ENCODE assay signal across 3 cellular contexts in the genomic region with DNA sequence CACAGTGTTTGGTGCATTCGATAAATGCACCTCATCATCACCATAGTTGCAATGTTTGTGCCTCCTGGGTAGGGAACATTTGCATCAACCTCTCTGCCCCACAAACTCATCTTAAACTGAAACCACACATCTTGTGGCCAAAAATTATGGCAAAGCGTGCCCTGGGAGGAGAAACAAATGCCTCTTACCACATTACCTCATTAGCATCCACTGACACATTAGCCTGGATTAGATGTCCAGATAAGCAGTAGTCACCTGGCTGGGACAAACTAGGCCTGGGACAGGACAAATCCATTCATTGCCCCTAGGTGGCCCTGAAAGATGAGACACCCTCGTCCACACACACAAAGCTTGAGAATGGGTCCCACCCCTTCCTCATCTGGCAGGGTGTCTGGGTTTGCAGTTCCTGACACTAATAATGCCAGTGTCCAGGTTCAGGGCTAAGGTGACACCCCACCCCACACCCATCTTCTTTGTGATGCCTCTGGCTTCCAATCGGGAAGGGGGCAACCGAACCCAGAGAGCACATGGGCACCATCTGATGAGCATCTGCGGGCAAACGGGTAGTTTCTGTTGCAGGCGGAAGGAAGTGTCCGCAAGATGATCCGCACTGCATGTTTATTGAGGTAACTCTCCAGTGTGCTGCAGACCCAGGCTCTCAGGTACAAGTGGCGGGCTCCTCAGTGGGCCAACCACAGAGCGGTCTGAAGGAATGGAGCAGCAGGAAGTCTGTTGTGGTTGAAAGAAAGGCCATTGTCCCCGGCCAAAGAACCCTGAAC.
TF ChIP-seq lines count a peak whose summit lies in the region.

No MANE protein-coding gene starts in this region.

TF ChIP-seq in SK-N-SH, 30 proteins besides CTCF, POLR2A, EP300 and RAD21 (continues in another document):
- TF ChIP-seq TEAD4 (IDR thresholded peaks at IDR 0.05; ENCODE audit: borderline replicate concordance, insufficient read depth): no peak
- TF ChIP-seq, protein P1, sequence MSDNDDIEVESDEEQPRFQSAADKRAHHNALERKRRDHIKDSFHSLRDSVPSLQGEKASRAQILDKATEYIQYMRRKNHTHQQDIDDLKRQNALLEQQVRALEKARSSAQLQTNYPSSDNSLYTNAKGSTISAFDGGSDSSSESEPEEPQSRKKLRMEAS (IDR thresholded peaks at IDR 0.05; ENCODE audit: low read depth): no peak
- no peak for TF ChIP-seq JUND (IDR thresholded peaks at IDR 0.05)
- TF ChIP-seq POLR2AphosphoS5 (IDR thresholded peaks at IDR 0.05; ENCODE audit: low read depth, low read length): no peak
- no peak for TF ChIP-seq EZH2phosphoT487 (IDR thresholded peaks at IDR 0.05; ENCODE audit: borderline replicate concordance, low read depth)
- no peak for TF ChIP-seq ELF1 (IDR thresholded peaks at IDR 0.05)
- no peak for TF ChIP-seq MEF2A (IDR thresholded peaks at IDR 0.05; ENCODE audit: borderline replicate concordance, low read depth)
- no peak for TF ChIP-seq TAF1 (IDR thresholded peaks at IDR 0.05; ENCODE audit: borderline replicate concordance, low read depth, low read length)
- no peak for TF ChIP-seq RCOR1 (IDR thresholded peaks at IDR 0.05; ENCODE audit: low read length)
- TF ChIP-seq YY1 (IDR thresholded peaks at IDR 0.05; ENCODE audit: low read depth): no peak
- TF ChIP-seq, protein P2, sequence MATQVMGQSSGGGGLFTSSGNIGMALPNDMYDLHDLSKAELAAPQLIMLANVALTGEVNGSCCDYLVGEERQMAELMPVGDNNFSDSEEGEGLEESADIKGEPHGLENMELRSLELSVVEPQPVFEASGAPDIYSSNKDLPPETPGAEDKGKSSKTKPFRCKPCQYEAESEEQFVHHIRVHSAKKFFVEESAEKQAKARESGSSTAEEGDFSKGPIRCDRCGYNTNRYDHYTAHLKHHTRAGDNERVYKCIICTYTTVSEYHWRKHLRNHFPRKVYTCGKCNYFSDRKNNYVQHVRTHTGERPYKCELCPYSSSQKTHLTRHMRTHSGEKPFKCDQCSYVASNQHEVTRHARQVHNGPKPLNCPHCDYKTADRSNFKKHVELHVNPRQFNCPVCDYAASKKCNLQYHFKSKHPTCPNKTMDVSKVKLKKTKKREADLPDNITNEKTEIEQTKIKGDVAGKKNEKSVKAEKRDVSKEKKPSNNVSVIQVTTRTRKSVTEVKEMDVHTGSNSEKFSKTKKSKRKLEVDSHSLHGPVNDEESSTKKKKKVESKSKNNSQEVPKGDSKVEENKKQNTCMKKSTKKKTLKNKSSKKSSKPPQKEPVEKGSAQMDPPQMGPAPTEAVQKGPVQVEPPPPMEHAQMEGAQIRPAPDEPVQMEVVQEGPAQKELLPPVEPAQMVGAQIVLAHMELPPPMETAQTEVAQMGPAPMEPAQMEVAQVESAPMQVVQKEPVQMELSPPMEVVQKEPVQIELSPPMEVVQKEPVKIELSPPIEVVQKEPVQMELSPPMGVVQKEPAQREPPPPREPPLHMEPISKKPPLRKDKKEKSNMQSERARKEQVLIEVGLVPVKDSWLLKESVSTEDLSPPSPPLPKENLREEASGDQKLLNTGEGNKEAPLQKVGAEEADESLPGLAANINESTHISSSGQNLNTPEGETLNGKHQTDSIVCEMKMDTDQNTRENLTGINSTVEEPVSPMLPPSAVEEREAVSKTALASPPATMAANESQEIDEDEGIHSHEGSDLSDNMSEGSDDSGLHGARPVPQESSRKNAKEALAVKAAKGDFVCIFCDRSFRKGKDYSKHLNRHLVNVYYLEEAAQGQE (IDR thresholded peaks at IDR 0.05; ENCODE audit: low read depth, low read length): no peak
- TF ChIP-seq GABPA (IDR thresholded peaks at IDR 0.05; ENCODE audit: low read depth): no peak
- TF ChIP-seq, protein P3, sequence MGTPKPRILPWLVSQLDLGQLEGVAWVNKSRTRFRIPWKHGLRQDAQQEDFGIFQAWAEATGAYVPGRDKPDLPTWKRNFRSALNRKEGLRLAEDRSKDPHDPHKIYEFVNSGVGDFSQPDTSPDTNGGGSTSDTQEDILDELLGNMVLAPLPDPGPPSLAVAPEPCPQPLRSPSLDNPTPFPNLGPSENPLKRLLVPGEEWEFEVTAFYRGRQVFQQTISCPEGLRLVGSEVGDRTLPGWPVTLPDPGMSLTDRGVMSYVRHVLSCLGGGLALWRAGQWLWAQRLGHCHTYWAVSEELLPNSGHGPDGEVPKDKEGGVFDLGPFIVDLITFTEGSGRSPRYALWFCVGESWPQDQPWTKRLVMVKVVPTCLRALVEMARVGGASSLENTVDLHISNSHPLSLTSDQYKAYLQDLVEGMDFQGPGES (IDR thresholded peaks at IDR 0.05; ENCODE audit: low read depth, low read length): no peak
- no peak for TF ChIP-seq MXI1 (IDR thresholded peaks at IDR 0.05; ENCODE audit: low read depth, low read length)
- TF ChIP-seq RXRA (IDR thresholded peaks at IDR 0.05; ENCODE audit: borderline replicate concordance, low read depth): no peak

TF ChIP-seq in SK-N-SH treated with all-trans-retinoic acid at 6 μM for 48 hours, 23 proteins besides CTCF, POLR2A, EP300 and RAD21 (continues in another document):
- TF ChIP-seq CSDC2 (CRISPR knock-in tag; IDR thresholded peaks at IDR 0.05): no peak
- TF ChIP-seq, protein P4, sequence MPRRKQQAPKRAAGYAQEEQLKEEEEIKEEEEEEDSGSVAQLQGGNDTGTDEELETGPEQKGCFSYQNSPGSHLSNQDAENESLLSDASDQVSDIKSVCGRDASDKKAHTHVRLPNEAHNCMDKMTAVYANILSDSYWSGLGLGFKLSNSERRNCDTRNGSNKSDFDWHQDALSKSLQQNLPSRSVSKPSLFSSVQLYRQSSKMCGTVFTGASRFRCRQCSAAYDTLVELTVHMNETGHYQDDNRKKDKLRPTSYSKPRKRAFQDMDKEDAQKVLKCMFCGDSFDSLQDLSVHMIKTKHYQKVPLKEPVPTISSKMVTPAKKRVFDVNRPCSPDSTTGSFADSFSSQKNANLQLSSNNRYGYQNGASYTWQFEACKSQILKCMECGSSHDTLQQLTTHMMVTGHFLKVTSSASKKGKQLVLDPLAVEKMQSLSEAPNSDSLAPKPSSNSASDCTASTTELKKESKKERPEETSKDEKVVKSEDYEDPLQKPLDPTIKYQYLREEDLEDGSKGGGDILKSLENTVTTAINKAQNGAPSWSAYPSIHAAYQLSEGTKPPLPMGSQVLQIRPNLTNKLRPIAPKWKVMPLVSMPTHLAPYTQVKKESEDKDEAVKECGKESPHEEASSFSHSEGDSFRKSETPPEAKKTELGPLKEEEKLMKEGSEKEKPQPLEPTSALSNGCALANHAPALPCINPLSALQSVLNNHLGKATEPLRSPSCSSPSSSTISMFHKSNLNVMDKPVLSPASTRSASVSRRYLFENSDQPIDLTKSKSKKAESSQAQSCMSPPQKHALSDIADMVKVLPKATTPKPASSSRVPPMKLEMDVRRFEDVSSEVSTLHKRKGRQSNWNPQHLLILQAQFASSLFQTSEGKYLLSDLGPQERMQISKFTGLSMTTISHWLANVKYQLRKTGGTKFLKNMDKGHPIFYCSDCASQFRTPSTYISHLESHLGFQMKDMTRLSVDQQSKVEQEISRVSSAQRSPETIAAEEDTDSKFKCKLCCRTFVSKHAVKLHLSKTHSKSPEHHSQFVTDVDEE (CRISPR knock-in tag; IDR thresholded peaks at IDR 0.05): no peak
- TF ChIP-seq, protein P5, sequence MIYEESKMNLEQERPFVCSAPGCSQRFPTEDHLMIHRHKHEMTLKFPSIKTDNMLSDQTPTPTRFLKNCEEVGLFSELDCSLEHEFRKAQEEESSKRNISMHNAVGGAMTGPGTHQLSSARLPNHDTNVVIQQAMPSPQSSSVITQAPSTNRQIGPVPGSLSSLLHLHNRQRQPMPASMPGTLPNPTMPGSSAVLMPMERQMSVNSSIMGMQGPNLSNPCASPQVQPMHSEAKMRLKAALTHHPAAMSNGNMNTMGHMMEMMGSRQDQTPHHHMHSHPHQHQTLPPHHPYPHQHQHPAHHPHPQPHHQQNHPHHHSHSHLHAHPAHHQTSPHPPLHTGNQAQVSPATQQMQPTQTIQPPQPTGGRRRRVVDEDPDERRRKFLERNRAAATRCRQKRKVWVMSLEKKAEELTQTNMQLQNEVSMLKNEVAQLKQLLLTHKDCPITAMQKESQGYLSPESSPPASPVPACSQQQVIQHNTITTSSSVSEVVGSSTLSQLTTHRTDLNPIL (CRISPR knock-in tag; IDR thresholded peaks at IDR 0.05; ENCODE audit: low read depth): no peak
- TF ChIP-seq ZC3H10 (CRISPR knock-in tag; IDR thresholded peaks at IDR 0.05): no peak
- TF ChIP-seq ZNF565 (CRISPR knock-in tag; conservative IDR thresholded peaks at IDR 0.05; ENCODE audit: low read depth): no peak
- no peak for TF ChIP-seq RARB (CRISPR knock-in tag; IDR thresholded peaks at IDR 0.05)
- TF ChIP-seq, protein P6, sequence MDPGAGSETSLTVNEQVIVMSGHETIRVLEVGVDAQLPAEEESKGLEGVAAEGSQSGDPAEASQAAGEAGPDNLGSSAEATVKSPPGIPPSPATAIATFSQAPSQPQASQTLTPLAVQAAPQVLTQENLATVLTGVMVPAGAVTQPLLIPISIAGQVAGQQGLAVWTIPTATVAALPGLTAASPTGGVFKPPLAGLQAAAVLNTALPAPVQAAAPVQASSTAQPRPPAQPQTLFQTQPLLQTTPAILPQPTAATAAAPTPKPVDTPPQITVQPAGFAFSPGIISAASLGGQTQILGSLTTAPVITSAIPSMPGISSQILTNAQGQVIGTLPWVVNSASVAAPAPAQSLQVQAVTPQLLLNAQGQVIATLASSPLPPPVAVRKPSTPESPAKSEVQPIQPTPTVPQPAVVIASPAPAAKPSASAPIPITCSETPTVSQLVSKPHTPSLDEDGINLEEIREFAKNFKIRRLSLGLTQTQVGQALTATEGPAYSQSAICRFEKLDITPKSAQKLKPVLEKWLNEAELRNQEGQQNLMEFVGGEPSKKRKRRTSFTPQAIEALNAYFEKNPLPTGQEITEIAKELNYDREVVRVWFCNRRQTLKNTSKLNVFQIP (CRISPR knock-in tag; IDR thresholded peaks at IDR 0.05; ENCODE audit: borderline replicate concordance, low read depth): no peak
- no peak for TF ChIP-seq OSR1 (CRISPR knock-in tag; IDR thresholded peaks at IDR 0.05)
- TF ChIP-seq ARNTL (CRISPR knock-in tag; IDR thresholded peaks at IDR 0.05; ENCODE audit: borderline replicate concordance, low read depth): no peak
- no peak for TF ChIP-seq ZNF70 (CRISPR knock-in tag; IDR thresholded peaks at IDR 0.05)
- TF ChIP-seq ISL1 (CRISPR knock-in tag; IDR thresholded peaks at IDR 0.05): no peak
- TF ChIP-seq ESRRG (CRISPR knock-in tag; IDR thresholded peaks at IDR 0.05): no peak

TF ChIP-seq in IMR-90, 13 proteins besides CTCF, POLR2A, EP300 and RAD21:
- TF ChIP-seq BHLHE40 (IDR thresholded peaks at IDR 0.05; ENCODE audit: low read depth, low read length) (no peak), RFX5 (IDR thresholded peaks at IDR 0.05; ENCODE audit: low read depth, low read length) (no peak), CEBPB (IDR thresholded peaks at IDR 0.05; ENCODE audit: low read depth, low read length) (no peak), NFE2L2 (IDR thresholded peaks at IDR 0.05; ENCODE audit: low read depth, low read length) (no peak), MXI1 (IDR thresholded peaks at IDR 0.05; ENCODE audit: borderline replicate concordance, low read depth, low read length) (no peak), CHD1 (IDR thresholded peaks at IDR 0.05; ENCODE audit: low read depth, low read length) (no peak), MAZ (IDR thresholded peaks at IDR 0.05; ENCODE audit: borderline replicate concordance, low read depth, low read length) (no peak), MAFK (IDR thresholded peaks at IDR 0.05; ENCODE audit: low read depth, low read length) (no peak), RCOR1 (IDR thresholded peaks at IDR 0.05; ENCODE audit: insufficient replicate concordance, low read length) (no peak), FOS (IDR thresholded peaks at IDR 0.05; ENCODE audit: low read depth, low read length) (no peak)
- TF ChIP-seq, protein P7, sequence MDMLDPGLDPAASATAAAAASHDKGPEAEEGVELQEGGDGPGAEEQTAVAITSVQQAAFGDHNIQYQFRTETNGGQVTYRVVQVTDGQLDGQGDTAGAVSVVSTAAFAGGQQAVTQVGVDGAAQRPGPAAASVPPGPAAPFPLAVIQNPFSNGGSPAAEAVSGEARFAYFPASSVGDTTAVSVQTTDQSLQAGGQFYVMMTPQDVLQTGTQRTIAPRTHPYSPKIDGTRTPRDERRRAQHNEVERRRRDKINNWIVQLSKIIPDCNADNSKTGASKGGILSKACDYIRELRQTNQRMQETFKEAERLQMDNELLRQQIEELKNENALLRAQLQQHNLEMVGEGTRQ (IDR thresholded peaks at IDR 0.05; ENCODE audit: low read depth, low read length): no peak
